In genomic region chr5:171363846-171364245, GRCh38 we compare ENCODE assay signal across 14 cellular contexts. TPM values are rescaled to one million over a fixed set of nuclear protein-coding genes. Genes with fewer than 3 reads are reported as not detected.
DNase-seq lines count a peak whose midpoint lies in the region; ATAC-seq, FAIRE-seq and TF ChIP-seq lines count a peak whose summit lies in the region.
"Had no signal": no experiment of that assay in that cellular context is flagged by ENCODE, and none has a peak within 500 bp of the region (broad histone marks: within the 10 kb centered on the region; RNA-seq: fewer than 3 reads in every experiment).

No MANE protein-coding gene starts in this region.

- H3K79me2 ChIP-seq in MM.1S (ENCODE audit: low read length), result no peaks in the 10 kb centered on the region; the same call in 1 of the 2 replicates
- H3K79me2 ChIP-seq in mesendoderm (ENCODE audit: control insufficient read depth, insufficient read depth, low read length), result no peaks in the 10 kb centered on the region
- no peaks in the 10 kb centered on the region for H3K79me2 ChIP-seq in hepatocyte
- no peaks in the 10 kb centered on the region for H3K79me2 ChIP-seq in HepG2 (ENCODE audit: insufficient read depth, low read length)

- no peak overlapping the region for H3K27ac Mint-ChIP-seq in natural killer cell
- H3K27ac Mint-ChIP-seq: progenitor cell of endocrine pancreas had no signal

- no peak overlapping the region for H3K18ac ChIP-seq in mesendoderm (ENCODE audit: low read length)

- TF ChIP-seq POLR2A in HepG2 (IDR thresholded peaks at IDR 0.05; ENCODE audit: insufficient read depth in 1 of 2, low read depth in 2 of 2, low read length in 2 of 2), result no peak

- no peak overlapping the region for H3K4ac ChIP-seq in mesendoderm (ENCODE audit: low read depth, low read length)

- H4K5ac ChIP-seq in mesendoderm (ENCODE audit: low read length), result no peak overlapping the region

- ATAC-seq in GM18909 (IDR thresholded peaks at IDR 0.05; ENCODE audit: poor library complexity, unreplicated experiment) (peak; percentile 66), HG02840 (IDR thresholded peaks at IDR 0.05; ENCODE audit: low FRiP score, unreplicated experiment) (peak; percentile 56), HepG2 (no peak), natural killer cell (no peak)

- H3K36me3 Mint-ChIP-seq in natural killer cell, result no peaks in the 10 kb centered on the region

- H3K4me1 Mint-ChIP-seq in natural killer cell, result peaks cover 0 to 4% of the 10 kb centered on the region in 2 donors

- no peak overlapping the region for H2AK5ac ChIP-seq in mesendoderm (ENCODE audit: low read length)

- H4K20me1 ChIP-seq in MM.1S (ENCODE audit: insufficient read depth, low read length) (no peaks in the 10 kb centered on the region), hepatocyte (ENCODE audit: insufficient read depth, poor library complexity, severe bottlenecking) (no peaks in the 10 kb centered on the region), HepG2 (ENCODE audit: insufficient read depth, low read length) (no peaks in the 10 kb centered on the region)

- TF ChIP-seq CTCF in MM.1S (IDR thresholded peaks at IDR 0.05; ENCODE audit: low read length), result no peak
- TF ChIP-seq CTCF in hepatocyte (IDR thresholded peaks at IDR 0.05; ENCODE audit: poor library complexity), result no peak
- TF ChIP-seq CTCF in HepG2 (CRISPR knock-in tag; IDR thresholded peaks at IDR 0.05), result no peak
- TF ChIP-seq CTCF in natural killer cell (IDR thresholded peaks at IDR 0.05), result no peak

- no peaks in the 10 kb centered on the region for H3K27me3 ChIP-seq in MM.1S (replicated peaks; ENCODE audit: insufficient read depth, low read length)
- H3K27me3 ChIP-seq in mesendoderm (ENCODE audit: insufficient read depth, low read length, poor library complexity), result no peaks in the 10 kb centered on the region
- H3K27me3 ChIP-seq in hepatocyte, result no peaks in the 10 kb centered on the region
- no peaks in the 10 kb centered on the region; a peak in 3 of 5 replicates for H3K27me3 ChIP-seq in HepG2 (ENCODE audit: control insufficient read depth in 1 of 2, insufficient read depth in 2 of 2, low read length in 2 of 2)

- CTCF ChIA-PET in HepG2 (lab: Yijun Ruan, JAX; ENCODE audit: low intra/inter-chr PET ratio, low total read pairs), result no interaction called here

- peaks cover 20% of the 10 kb centered on the region for H3F3A ChIP-seq in MM.1S (ENCODE audit: insufficient read depth, low read length)

- H2BK120ac ChIP-seq in mesendoderm (ENCODE audit: low read depth, low read length), result no peak overlapping the region

- H3K79me1 ChIP-seq in mesendoderm (ENCODE audit: low read length), result no peaks in the 10 kb centered on the region

- TF ChIP-seq RAD21 in HepG2 (CRISPR knock-in tag; IDR thresholded peaks at IDR 0.05), result no peak

- no peaks in the 10 kb centered on the region for H3K36me3 ChIP-seq in MM.1S (replicated peaks; ENCODE audit: insufficient read depth, low read length)
- no peaks in the 10 kb centered on the region for H3K36me3 ChIP-seq in mesendoderm (ENCODE audit: control insufficient read depth, insufficient read depth, low read length)
- H3K36me3 ChIP-seq in hepatocyte (replicated peaks; ENCODE audit: insufficient read depth, low read depth), result no peaks in the 10 kb centered on the region
- no peaks in the 10 kb centered on the region for H3K36me3 ChIP-seq in HepG2 (replicated peaks in 1 of 2; ENCODE audit: control insufficient read depth in 1 of 2, insufficient read depth in 2 of 2, low read length in 2 of 2)
- H3K36me3 ChIP-seq: breast epithelium had no signal

- H3K27ac ChIP-seq in MM.1S (ENCODE audit: low read length) (peak overlapping the region; percentile 7; the same call in 1 of the 2 replicates), mesendoderm (ENCODE audit: low read depth, low read length) (no peak overlapping the region), hepatocyte (no peak overlapping the region), HepG2 (ENCODE audit: extremely low read length, insufficient read depth, low read length) (no peak overlapping the region)
- H3K27ac ChIP-seq: breast epithelium had no signal

- no peak overlapping the region for H3K23ac ChIP-seq in mesendoderm (ENCODE audit: low read length)

- H2BK15ac ChIP-seq in mesendoderm (replicated peaks; ENCODE audit: low read depth), result no peak overlapping the region

- no peak overlapping the region for H3K4me3 Mint-ChIP-seq in natural killer cell

- H3K9me2 ChIP-seq in MM.1S (replicated peaks; ENCODE audit: insufficient read depth, low read length), result no peaks in the 10 kb centered on the region
- no peaks in the 10 kb centered on the region for H3K9me2 ChIP-seq in hepatocyte (replicated peaks; ENCODE audit: insufficient read depth)
- H3K9me2 ChIP-seq: SK-N-SH had no signal

- no TSS peak for BruUV-seq in HepG2 (replicated peaks; lab: Mats Ljungman, UMichigan)

- POLR2A ChIA-PET in HepG2 (lab: Yijun Ruan, JAX), result no interaction called here

- peaks cover 29% of the 10 kb centered on the region for H3K4me1 ChIP-seq in MM.1S (ENCODE audit: low read length)
- no peaks in the 10 kb centered on the region for H3K4me1 ChIP-seq in mesendoderm (ENCODE audit: control insufficient read depth, low read depth, low read length)
- H3K4me1 ChIP-seq in hepatocyte (ENCODE audit: insufficient read depth), result no peaks in the 10 kb centered on the region
- H3K4me1 ChIP-seq in HepG2 (ENCODE audit: insufficient read depth, low read length), result no peaks in the 10 kb centered on the region
- H3K4me1 ChIP-seq: breast epithelium had no signal

- H2AFZ ChIP-seq in MM.1S (ENCODE audit: low read length), result no peak overlapping the region
- no peak overlapping the region for H2AFZ ChIP-seq in hepatocyte
- H2AFZ ChIP-seq in HepG2 (ENCODE audit: low read length), result no peak overlapping the region

- H3K4me2 ChIP-seq in MM.1S (ENCODE audit: low read depth, low read length) (0 out of 2 replicates have a peak overlapping the region, but pooled peaks have one; percentile 29), mesendoderm (ENCODE audit: low read length) (no peak overlapping the region), hepatocyte (no peak overlapping the region), HepG2 (ENCODE audit: low read depth, low read length) (no peak overlapping the region)
- H3K4me2 ChIP-seq: SK-N-SH had no signal

- DNase-seq in MM.1S (peak; percentile 60), mesendoderm (peak; percentile 25), hepatocyte (ENCODE audit: low spot score) (no peak), HepG2 (ENCODE audit: low spot score) (no peak), natural killer cell (no peak)
- DNase-seq: COR-L47; hypothalamus; NCI-H69; SK-N-SH; stimulated activated CD4-positive, alpha-beta T cell treated with anti-CD3 and anti-CD28 coated beads, Interleukin-4, amount 100 ng/mL, for 1 hour had no signal

- no peaks in the 10 kb centered on the region for H3K9me3 Mint-ChIP-seq in natural killer cell

- no CpG with 5 or more reads among the region's 3 CpGs for WGBS in mesendoderm (ENCODE audit: extremely low coverage, insufficient coverage, low lambda C conversion rate)
- 30% methylated on average over 3 of the region's 3 CpGs for WGBS in hepatocyte (ENCODE audit: low lambda C conversion rate, missing lambda C conversion rate)
- WGBS in HepG2 (ENCODE audit: low lambda C conversion rate), result 26% methylated on average over 3 of the region's 3 CpGs

- TF ChIP-seq EP300 in HepG2 (IDR thresholded peaks at IDR 0.05; ENCODE audit: low read depth in 2 of 2, low read length in 2 of 2) (no peak), HepG2 (CRISPR knock-in tag; IDR thresholded peaks at IDR 0.05; ENCODE audit: borderline replicate concordance) (no peak)

- intact Hi-C loops in HepG2 (cut with micrococcal nuclease; ENCODE audit: unreplicated experiment) (no loop called here), natural killer cell (cut with micrococcal nuclease) (no loop called here)

- no peak for FAIRE-seq in HepG2 (lab: Jason Lieb, UNC)

- H3K9me3 ChIP-seq in MM.1S (replicated peaks; ENCODE audit: insufficient read depth, low read length) (no peaks in the 10 kb centered on the region), hepatocyte (ENCODE audit: low read depth) (no peaks in the 10 kb centered on the region), HepG2 (ENCODE audit: low read length) (no peaks in the 10 kb centered on the region)
- H3K9me3 ChIP-seq: breast epithelium, SK-N-SH had no signal

- H3K9ac ChIP-seq in MM.1S (ENCODE audit: low read length) (no peak overlapping the region), mesendoderm (ENCODE audit: low read length) (no peak overlapping the region), HepG2 (ENCODE audit: insufficient read depth, low read depth, low read length) (no peak overlapping the region)
- H3K9ac ChIP-seq: SK-N-SH had no signal

- H3K56ac ChIP-seq in mesendoderm (ENCODE audit: low read length), result no peak overlapping the region

- H4K8ac ChIP-seq in mesendoderm (ENCODE audit: low read depth, low read length), result no peak overlapping the region

- in situ Hi-C loops in HepG2 (cut with HindIII; ENCODE audit: extremely low pct_ligation_motif_present, low pct_unique_long_range_greater_than_20kb), result no loop called here

- H3K4me3 ChIP-seq in MM.1S (ENCODE audit: low read length) (no peak overlapping the region), mesendoderm (ENCODE audit: low read length) (no peak overlapping the region), hepatocyte (no peak overlapping the region), HepG2 (replicated peaks in 1 of 3; ENCODE audit: insufficient read depth in 1 of 3, low read depth in 2 of 3, low read length in 3 of 3) (no peak overlapping the region)
- H3K4me3 ChIP-seq: breast epithelium had no signal

- H3K27me3 Mint-ChIP-seq in natural killer cell (ENCODE audit: low read depth in 2 of 2), result peaks cover 13 to 26% of the 10 kb centered on the region in 2 donors

- no peak overlapping the region for H2BK5ac ChIP-seq in mesendoderm (ENCODE audit: low read length)

RNA-seq across cellular contexts. Expression of gene NPM1, which starts 23.8 kb away (rescaled TPM):
- 4,670 TPM for polyA plus RNA-seq in mesendoderm (2013, experiment 1 of 2)
- polyA plus RNA-seq in mesendoderm (2013, experiment 2 of 2), result 4,303 TPM
- total RNA-seq in hepatocyte (1,088 and 1,095 TPM in 2 replicates), HepG2 (2016; rRNA removed; fragmentation: Illumina TruSeq; extraction: Trizol) (3,353 and 5,553 TPM in 2 replicates), natural killer cell (100 to 1,000 TPM; 440 to 554 (median 454) TPM)
- polyA plus RNA-seq in hepatocyte (373 and 443 TPM in 2 replicates), HepG2 (2011; rRNA removed) (1,684 and 2,047 TPM in 2 replicates)
- 762 and 941 TPM in 2 replicates for total RNA-seq in HepG2 (2016; cell fraction: cytosol; rRNA removed; fragmentation: Illumina TruSeq; extraction: Trizol; ENCODE audit: low read depth)
- 3,423 and 5,528 TPM in 2 replicates for total RNA-seq in HepG2 (2016; cell fraction: insoluble cytoplasmic fraction; rRNA removed; fragmentation: Illumina TruSeq; extraction: Trizol)
- 1,613 and 2,053 TPM in 2 replicates for total RNA-seq in HepG2 (2016; cell fraction: membrane; rRNA removed; fragmentation: Illumina TruSeq; extraction: Trizol)
- total RNA-seq in HepG2 (2016; cell fraction: nucleus; rRNA removed; fragmentation: Illumina TruSeq; extraction: Trizol), result 1,233 and 1,301 TPM in 2 replicates
- polyA plus RNA-seq in HepG2 (2011; cell fraction: cytosol; rRNA removed), result 2,726 and 4,334 TPM in 2 replicates
- polyA plus RNA-seq in HepG2 (2011; cell fraction: nucleus; rRNA removed), result 901 and 998 TPM in 2 replicates
- polyA plus RNA-seq in HepG2 (2012), result 3,095 and 3,791 TPM in 2 replicates
- polyA plus RNA-seq in HepG2 (2016; cell fraction: cytosol; fragmentation: Illumina TruSeq; extraction: Trizol; ENCODE audit: low read depth), result 990 and 1,054 TPM in 2 replicates
- 5,889 and 6,211 TPM in 2 replicates for polyA plus RNA-seq in HepG2 (2016; cell fraction: insoluble cytoplasmic fraction; fragmentation: Illumina TruSeq; extraction: Trizol; ENCODE audit: low read depth)
- polyA plus RNA-seq in HepG2 (2016; cell fraction: membrane; fragmentation: Illumina TruSeq; extraction: Trizol; ENCODE audit: low read depth), result 1,669 and 1,931 TPM in 2 replicates
- 1,818 and 1,822 TPM in 2 replicates for polyA plus RNA-seq in HepG2 (2016; cell fraction: nucleus; fragmentation: Illumina TruSeq; extraction: Trizol; ENCODE audit: insufficient read depth, low read depth)
- 1,398 and 1,793 TPM in 2 replicates for polyA minus RNA-seq in HepG2 (2011; rRNA and poly(A)+ RNA removed; ENCODE audit: low replicate concordance)
- polyA minus RNA-seq in HepG2 (2011; cell fraction: cytosol; rRNA and poly(A)+ RNA removed), result 3,161 and 4,136 TPM in 2 replicates
- polyA minus RNA-seq in HepG2 (2011; cell fraction: nucleus; rRNA and poly(A)+ RNA removed), result 529 and 590 TPM in 2 replicates

RNA-seq across cellular contexts. Expression of gene TLX3, which starts 54.8 kb away (rescaled TPM):
- polyA plus RNA-seq in mesendoderm (2013, experiment 1 of 2), result 0.08 TPM
- polyA plus RNA-seq in mesendoderm (2013, experiment 2 of 2), result 0.10 TPM
- total RNA-seq in hepatocyte (not detected in 2 replicates), HepG2 (2016; rRNA removed; fragmentation: Illumina TruSeq; extraction: Trizol) (not detected in 2 replicates), natural killer cell (not detected)
- polyA plus RNA-seq in hepatocyte (0.22 TPM in 1 of 2 replicates, not detected in the other), HepG2 (2011; rRNA removed) (not detected in 2 replicates)
- total RNA-seq in HepG2 (2016; cell fraction: cytosol; rRNA removed; fragmentation: Illumina TruSeq; extraction: Trizol; ENCODE audit: low read depth), result not detected in 2 replicates
- not detected in 2 replicates for total RNA-seq in HepG2 (2016; cell fraction: insoluble cytoplasmic fraction; rRNA removed; fragmentation: Illumina TruSeq; extraction: Trizol)
- not detected in 2 replicates for total RNA-seq in HepG2 (2016; cell fraction: membrane; rRNA removed; fragmentation: Illumina TruSeq; extraction: Trizol)
- total RNA-seq in HepG2 (2016; cell fraction: nucleus; rRNA removed; fragmentation: Illumina TruSeq; extraction: Trizol), result not detected in 2 replicates
- not detected in 2 replicates for polyA plus RNA-seq in HepG2 (2011; cell fraction: cytosol; rRNA removed)
- polyA plus RNA-seq in HepG2 (2011; cell fraction: nucleus; rRNA removed), result not detected in 2 replicates
- polyA plus RNA-seq in HepG2 (2012), result not detected in 2 replicates
- not detected in 2 replicates for polyA plus RNA-seq in HepG2 (2016; cell fraction: cytosol; fragmentation: Illumina TruSeq; extraction: Trizol; ENCODE audit: low read depth)
- polyA plus RNA-seq in HepG2 (2016; cell fraction: insoluble cytoplasmic fraction; fragmentation: Illumina TruSeq; extraction: Trizol; ENCODE audit: low read depth), result not detected in 2 replicates
- polyA plus RNA-seq in HepG2 (2016; cell fraction: membrane; fragmentation: Illumina TruSeq; extraction: Trizol; ENCODE audit: low read depth), result not detected in 2 replicates
- polyA plus RNA-seq in HepG2 (2016; cell fraction: nucleus; fragmentation: Illumina TruSeq; extraction: Trizol; ENCODE audit: insufficient read depth, low read depth), result not detected in 2 replicates
- 0.82 TPM in 1 of 2 replicates, not detected in the other for polyA minus RNA-seq in HepG2 (2011; rRNA and poly(A)+ RNA removed; ENCODE audit: low replicate concordance)
- not detected in 2 replicates for polyA minus RNA-seq in HepG2 (2011; cell fraction: cytosol; rRNA and poly(A)+ RNA removed)
- not detected in 2 replicates for polyA minus RNA-seq in HepG2 (2011; cell fraction: nucleus; rRNA and poly(A)+ RNA removed)
- total RNA-seq: breast epithelium, progenitor cell of endocrine pancreas had no signal

RNA-seq across cellular contexts. Expression of gene FGF18, which starts 55.6 kb away (rescaled TPM):
- polyA plus RNA-seq in mesendoderm (2013, experiment 1 of 2), result 2.2 TPM
- 2.8 TPM for polyA plus RNA-seq in mesendoderm (2013, experiment 2 of 2)
- 1.00 and 2.2 TPM in 2 replicates for total RNA-seq in hepatocyte
- polyA plus RNA-seq in hepatocyte, result 6.5 and 7.2 TPM in 2 replicates
- total RNA-seq in HepG2 (2016; rRNA removed; fragmentation: Illumina TruSeq; extraction: Trizol), result not detected in 2 replicates
- total RNA-seq in HepG2 (2016; cell fraction: cytosol; rRNA removed; fragmentation: Illumina TruSeq; extraction: Trizol; ENCODE audit: low read depth), result not detected in 2 replicates
- total RNA-seq in HepG2 (2016; cell fraction: insoluble cytoplasmic fraction; rRNA removed; fragmentation: Illumina TruSeq; extraction: Trizol), result not detected in 2 replicates
- not detected in 2 replicates for total RNA-seq in HepG2 (2016; cell fraction: membrane; rRNA removed; fragmentation: Illumina TruSeq; extraction: Trizol)
- not detected in 2 replicates for total RNA-seq in HepG2 (2016; cell fraction: nucleus; rRNA removed; fragmentation: Illumina TruSeq; extraction: Trizol)
- polyA plus RNA-seq in HepG2 (2011; rRNA removed), result 0.04 TPM in 1 of 2 replicates, not detected in the other
- not detected in 2 replicates for polyA plus RNA-seq in HepG2 (2011; cell fraction: cytosol; rRNA removed)
- polyA plus RNA-seq in HepG2 (2011; cell fraction: nucleus; rRNA removed), result 0.05 and 0.24 TPM in 2 replicates
- polyA plus RNA-seq in HepG2 (2012), result 0.08 TPM in 1 of 2 replicates, not detected in the other
- 0.06 TPM in 1 of 2 replicates, not detected in the other for polyA plus RNA-seq in HepG2 (2016; cell fraction: cytosol; fragmentation: Illumina TruSeq; extraction: Trizol; ENCODE audit: low read depth)
- not detected in 2 replicates for polyA plus RNA-seq in HepG2 (2016; cell fraction: insoluble cytoplasmic fraction; fragmentation: Illumina TruSeq; extraction: Trizol; ENCODE audit: low read depth)
- 0.09 TPM in 1 of 2 replicates, not detected in the other for polyA plus RNA-seq in HepG2 (2016; cell fraction: membrane; fragmentation: Illumina TruSeq; extraction: Trizol; ENCODE audit: low read depth)
- polyA plus RNA-seq in HepG2 (2016; cell fraction: nucleus; fragmentation: Illumina TruSeq; extraction: Trizol; ENCODE audit: insufficient read depth, low read depth), result not detected in 2 replicates
- not detected in 2 replicates for polyA minus RNA-seq in HepG2 (2011; rRNA and poly(A)+ RNA removed; ENCODE audit: low replicate concordance)
- polyA minus RNA-seq in HepG2 (2011; cell fraction: cytosol; rRNA and poly(A)+ RNA removed), result not detected in 2 replicates
- not detected in 2 replicates for polyA minus RNA-seq in HepG2 (2011; cell fraction: nucleus; rRNA and poly(A)+ RNA removed)
- total RNA-seq in natural killer cell, result under 1 TPM; 0.16 to 0.25 (median 0.23) TPM

Comparison
In these comparisons a context has a peak if more than half of its experiments do, and no peak if none do; other contexts are left out.
1. ATAC-seq: peak in GM18909 (single experiment) and HG02840 (single experiment); none in HepG2 (single experiment) and natural killer cell (0 of 3).
2. DNase-seq: peak in MM.1S (single experiment) and mesendoderm (single experiment); none in hepatocyte (single experiment), HepG2 (single experiment) and natural killer cell (single experiment).